18 cellular contexts compared by ENCODE assay signal in genomic region chr10:28201666-28202400, GRCh38.
"Had no signal": no experiment of that assay in that cellular context is flagged by ENCODE, and none has a peak within 500 bp of the region (broad histone marks: within the 10 kb centered on the region; RNA-seq: fewer than 3 reads in every experiment).

No MANE protein-coding gene starts in this region.

- H3K4me2 ChIP-seq: hepatocyte had no signal

- H3K36me3 Mint-ChIP-seq: activated CD8-positive, alpha-beta memory T cell treated with anti-CD3 and anti-CD28 coated beads, Interleukin-2, amount 10 ng/mL, durations not matched to agents 7 days and 5 days; type B pancreatic cell had no signal

- DNase-seq: activated CD4-positive, alpha-beta memory T cell treated with anti-CD3 and anti-CD28 coated beads, Interleukin-2, amount 10 ng/mL, durations not matched to agents 7 days and 5 days; activated CD4-positive, alpha-beta T cell treated with anti-CD3 and anti-CD28 coated beads for 48 hours; activated CD8-positive, alpha-beta memory T cell treated with anti-CD3 and anti-CD28 coated beads, Interleukin-2, amount 10 ng/mL, durations not matched to agents 7 days and 5 days; left cardiac atrium; lower lobe of right lung; retina; stimulated activated CD4-positive, alpha-beta T cell treated with anti-CD3 and anti-CD28 coated beads, Interleukin-2, amount 100 ng/mL, for 24 hours; stimulated activated naive CD8-positive, alpha-beta T cell treated with anti-CD3 and anti-CD28 coated beads, Interleukin-15, amount 100 ng/mL, for 72 hours had no signal

- H3K27ac Mint-ChIP-seq: activated CD4-positive, alpha-beta memory T cell treated with anti-CD3 and anti-CD28 coated beads, Interleukin-2, amount 10 ng/mL, durations not matched to agents 7 days and 5 days; activated CD8-positive, alpha-beta memory T cell treated with anti-CD3 and anti-CD28 coated beads, Interleukin-2, amount 10 ng/mL, durations not matched to agents 7 days and 5 days; activated naive CD8-positive, alpha-beta T cell; stimulated activated naive CD8-positive, alpha-beta T cell treated with anti-CD3 and anti-CD28 coated beads, Interleukin-15, amount 100 ng/mL, for 72 hours; T-helper 2 cell treated with Interferon-gamma antibody and Interleukin-4, amounts not matched to agents 5 μg/mL and 100 μg/mL, for 36 hours; type B pancreatic cell; WTC11 had no signal

- H3K4me3 Mint-ChIP-seq: activated CD4-positive, alpha-beta memory T cell treated with anti-CD3 and anti-CD28 coated beads, Interleukin-2, amount 10 ng/mL, durations not matched to agents 7 days and 5 days; activated CD8-positive, alpha-beta memory T cell treated with anti-CD3 and anti-CD28 coated beads, Interleukin-2, amount 10 ng/mL, durations not matched to agents 7 days and 5 days; activated naive CD8-positive, alpha-beta T cell; nephron; stimulated activated naive CD8-positive, alpha-beta T cell treated with anti-CD3 and anti-CD28 coated beads, Interleukin-15, amount 100 ng/mL, for 72 hours; T-helper 2 cell treated with Interferon-gamma antibody and Interleukin-4, amounts not matched to agents 5 μg/mL and 100 μg/mL, for 36 hours; type B pancreatic cell; WTC11 had no signal

- FAIRE-seq: colon, endometrium, islet of Langerhans, TTC549 had no signal

- H3K27me3 Mint-ChIP-seq: activated CD4-positive, alpha-beta memory T cell treated with anti-CD3 and anti-CD28 coated beads, Interleukin-2, amount 10 ng/mL, durations not matched to agents 7 days and 5 days; activated CD8-positive, alpha-beta memory T cell treated with anti-CD3 and anti-CD28 coated beads, Interleukin-2, amount 10 ng/mL, durations not matched to agents 7 days and 5 days; activated naive CD8-positive, alpha-beta T cell; stimulated activated naive CD8-positive, alpha-beta T cell treated with anti-CD3 and anti-CD28 coated beads, Interleukin-15, amount 100 ng/mL, for 72 hours; type B pancreatic cell had no signal

- H3K36me3 ChIP-seq: lower lobe of right lung had no signal

- ATAC-seq: activated CD8-positive, alpha-beta memory T cell treated with anti-CD3 and anti-CD28 coated beads, Interleukin-2, amount 10 ng/mL, durations not matched to agents 7 days and 5 days; stimulated activated naive CD8-positive, alpha-beta T cell treated with anti-CD3 and anti-CD28 coated beads, Interleukin-15, amount 100 ng/mL, for 72 hours; WTC11 had no signal

- H3K27me3 ChIP-seq: hepatocyte had no signal

- H2AFZ ChIP-seq: hepatocyte had no signal

- H3K4me3 ChIP-seq: hepatocyte, lower lobe of right lung had no signal

- H3K9me3 Mint-ChIP-seq: activated CD4-positive, alpha-beta memory T cell treated with anti-CD3 and anti-CD28 coated beads, Interleukin-2, amount 10 ng/mL, durations not matched to agents 7 days and 5 days; stimulated activated naive CD8-positive, alpha-beta T cell treated with anti-CD3 and anti-CD28 coated beads, Interleukin-15, amount 100 ng/mL, for 72 hours; T-helper 2 cell treated with Interferon-gamma antibody and Interleukin-4, amounts not matched to agents 5 μg/mL and 100 μg/mL, for 36 hours; type B pancreatic cell had no signal

- H3K4me1 Mint-ChIP-seq: activated CD4-positive, alpha-beta memory T cell treated with anti-CD3 and anti-CD28 coated beads, Interleukin-2, amount 10 ng/mL, durations not matched to agents 7 days and 5 days; activated CD8-positive, alpha-beta memory T cell treated with anti-CD3 and anti-CD28 coated beads, Interleukin-2, amount 10 ng/mL, durations not matched to agents 7 days and 5 days had no signal

- H3K79me2 ChIP-seq: hepatocyte had no signal

- H3K27ac ChIP-seq: hepatocyte, lower lobe of right lung had no signal

- H3K9me3 ChIP-seq: lower lobe of right lung had no signal

- H3K4me1 ChIP-seq: lower lobe of right lung had no signal
